9 cellular contexts compared by ENCODE assay signal in the genomic region with DNA sequence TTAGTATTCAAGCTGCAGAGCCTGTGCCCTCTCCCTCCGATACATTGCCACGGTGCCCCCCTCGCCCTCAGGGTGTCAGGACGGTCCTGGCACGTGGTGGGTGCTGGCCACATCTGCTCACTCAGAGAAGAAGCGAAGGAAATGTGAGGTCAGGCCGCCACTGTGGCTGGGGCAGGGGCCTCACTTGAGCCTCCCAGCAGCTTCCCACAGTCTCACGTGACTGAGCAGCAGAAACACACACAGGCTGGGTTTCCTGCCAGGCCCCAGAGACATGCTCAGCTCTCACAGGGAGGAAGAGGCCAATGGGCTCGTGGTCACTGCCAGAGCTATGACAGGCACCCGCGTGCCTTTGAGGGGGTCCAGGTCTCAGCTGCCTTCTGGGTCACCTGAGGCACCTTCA. TPM values are rescaled to one million over a fixed set of nuclear protein-coding genes. Genes with fewer than 3 reads are reported as not detected.
DNase-seq lines count a peak whose midpoint lies in the region; ATAC-seq, FAIRE-seq and TF ChIP-seq lines count a peak whose summit lies in the region.
"Had no signal": no experiment of that assay in that cellular context is flagged by ENCODE, and none has a peak within 500 bp of the region (broad histone marks: within the 10 kb centered on the region; RNA-seq: fewer than 3 reads in every experiment).

No MANE protein-coding gene starts in this region.

- TF ChIP-seq POLR2A in esophagus muscularis mucosa (IDR thresholded peaks at IDR 0.05; ENCODE audit: low read depth) = no peak

- H3K36me3 ChIP-seq in esophagus muscularis mucosa (no peaks in the 10 kb centered on the region), pancreas (no peaks in the 10 kb centered on the region)

- FAIRE-seq in pancreas (lab: Jason Lieb, UNC) = no peak
- FAIRE-seq: bronchial epithelial cell had no signal

- H3K27ac ChIP-seq in esophagus muscularis mucosa (replicated peaks in 1 of 4) (peak overlapping the region in 2 of 4 donors; percentile 19 to 25), pancreas (no peak overlapping the region)

- ATAC-seq in pancreas = peak in 3 of 4 donors; percentile 38 to 74 (median 73)
- no peak for ATAC-seq in GM21447 (IDR thresholded peaks at IDR 0.05; ENCODE audit: unreplicated experiment)

- no peak overlapping the region for H3K4me3 ChIP-seq in esophagus muscularis mucosa
- no peak overlapping the region for H3K4me3 ChIP-seq in pancreas

- WGBS in esophagus muscularis mucosa = 46% methylated on average over 10 of the region's 11 CpGs
- 58 to 64% methylated on average over 11 of the region's 11 CpGs for WGBS in pancreas, 2 donors

- no peaks in the 10 kb centered on the region for H3K9me3 ChIP-seq in esophagus muscularis mucosa
- no peaks in the 10 kb centered on the region for H3K9me3 ChIP-seq in pancreas

- H3K4me1 ChIP-seq in esophagus muscularis mucosa (peaks cover 16 to 39% (median 33%) of the 10 kb centered on the region in 4 donors), pancreas (no peaks in the 10 kb centered on the region)

- intact Hi-C loops in esophagus muscularis mucosa (cut with DNase I) (no loop called here), pancreas (cut with DNase I) (no loop called here)

- TF ChIP-seq EP300 in esophagus muscularis mucosa (IDR thresholded peaks at IDR 0.05) = no peak

- DNase-seq in GM20000 (ENCODE audit: low spot score) = peak; percentile 55
- peak; percentile 26 for DNase-seq in activated CD4-positive, alpha-beta T cell treated with anti-CD3 and anti-CD28 coated beads, Interleukin-2, amount 50 U/mL, for 1 hour
- DNase-seq in esophagus muscularis mucosa (ENCODE audit: extremely low spot score) = peak; percentile 94
- peak in 1 of 6 donors; percentile 59 for DNase-seq in pancreas
- no peak for DNase-seq in ureter (ENCODE audit: low spot score)
- DNase-seq in SIG-M5 (lab: John Stamatoyannopoulos, UW) = no peak
- DNase-seq in NCI-H748 (lab: John Stamatoyannopoulos, UW; ENCODE audit: unreplicated experiment) = no peak

- no peak for TF ChIP-seq CTCF in GM20000 (IDR thresholded peaks at IDR 0.05; ENCODE audit: extremely low read depth, missing control alignments)
- TF ChIP-seq CTCF in esophagus muscularis mucosa (IDR thresholded peaks at IDR 0.05) = no peak
- TF ChIP-seq CTCF in pancreas (IDR thresholded peaks at IDR 0.05) = no peak

- H3K27me3 ChIP-seq in esophagus muscularis mucosa (peaks cover 0 to 35% (median 2%) of the 10 kb centered on the region in 4 donors), pancreas (peaks cover 0 to under 1% (median 0%) of the 10 kb centered on the region in 4 donors)

RNA-seq across cellular contexts. Expression of a gene that starts 37.9 kb away (rescaled TPM):
- total RNA-seq in esophagus muscularis mucosa = 10 to 100 TPM in 2 of 4 donors, 1 to 10 TPM in 2; 5.6 to 16.6 (median 11.4) TPM
- total RNA-seq in pancreas = 10 to 100 TPM in 3 of 6 donors, 1 to 10 TPM in 3; 7.0 to 10.7 (median 10.0) TPM
- polyA plus RNA-seq in pancreas = 10 to 100 TPM; 12.7 to 23.0 TPM
- total RNA-seq in ureter = 27.6 TPM

Comparison
In these comparisons a context has a peak if more than half of its experiments do, and no peak if none do; other contexts are left out.
1. DNase-seq: peak in GM20000 (single experiment), activated CD4-positive, alpha-beta T cell treated with anti-CD3 and anti-CD28 coated beads, Interleukin-2, amount 50 U/mL, for 1 hour (single experiment) and esophagus muscularis mucosa (single experiment); none in ureter (single experiment), SIG-M5 (single experiment) and NCI-H748 (single experiment).